In genomic region chr2:33421820-33422219, GRCh38 we compare ENCODE assay signal across 27 cellular contexts. TPM values are rescaled to one million over a fixed set of nuclear protein-coding genes. Genes with fewer than 3 reads are reported as not detected.
"Had no signal": no experiment of that assay in that cellular context is flagged by ENCODE, and none has a peak within 500 bp of the region (broad histone marks: within the 10 kb centered on the region; RNA-seq: fewer than 3 reads in every experiment).

No MANE protein-coding gene starts in this region.

- H3K4me1 ChIP-seq: colonic mucosa, right lobe of liver, uterus had no signal

- DNase-seq: activated B cell treated with CpG ODN at 0.5 μM for 24 hours; activated CD4-positive, alpha-beta T cell treated with anti-CD3 and anti-CD28 coated beads, Interleukin-2, amount 50 U/mL, for 1 hour; activated CD8-positive, alpha-beta T cell treated with anti-CD3 and anti-CD28 coated beads for 36 hours; activated effector memory CD4-positive, alpha-beta T cell treated with Interleukin-2 at 50 U/mL for 16 hours; activated naive CD4-positive, alpha-beta T cell treated with Interleukin-2 at 50 U/mL for 16 hours; aorta; cerebellar nuclear complex; colonic mucosa; effector CD8-positive, alpha-beta T cell; gastrocnemius medialis; left cardiac atrium; left ventricle myocardium superior; mammary epithelial cell; midbrain; naive thymus-derived CD4-positive, alpha-beta T cell; ovary; right lobe of liver; stimulated activated CD4-positive, alpha-beta T cell treated with anti-CD3 and anti-CD28 coated beads, Interleukin-12 subunit alpha, Interleukin-12 subunit beta, amount 100 ng/mL, for 4 hours; stimulated activated CD4-positive, alpha-beta T cell treated with anti-CD3 and anti-CD28 coated beads, Interleukin-4, amount 100 ng/mL, for 1 hour; stimulated activated naive CD8-positive, alpha-beta T cell treated with anti-CD3 and anti-CD28 coated beads, Interleukin-15, Interleukin-2, amounts not matched to agents 100 U/mL and 50 U/mL, for 24 hours; T-helper 9 cell; uterus had no signal

- H3K4me3 ChIP-seq: cardiac muscle cell, colonic mucosa, gastrocnemius medialis, hepatocyte, ovary, right lobe of liver, skin epidermis, thoracic aorta, uterus had no signal

- H3K79me2 ChIP-seq: hepatocyte had no signal

- H3K27ac ChIP-seq: cardiac muscle cell, colonic mucosa, gastrocnemius medialis, hepatocyte, ovary, right lobe of liver, skin epidermis, thoracic aorta, uterus had no signal

- H3K9me3 ChIP-seq: colonic mucosa, gastrocnemius medialis, ovary, right lobe of liver, thoracic aorta, uterus had no signal

- H3K36me3 ChIP-seq: cardiac muscle cell, colonic mucosa, gastrocnemius medialis, ovary, right lobe of liver, thoracic aorta, uterus had no signal

- H3K4me2 ChIP-seq: hepatocyte had no signal

- H3K27me3 ChIP-seq: cardiac muscle cell, colonic mucosa, gastrocnemius medialis, hepatocyte, ovary, right lobe of liver, uterus had no signal

RNA-seq across cellular contexts. Expression of gene RASGRP3, which starts 54.6 kb away (rescaled TPM):
- total RNA-seq: progenitor cell of endocrine pancreas had no signal
